8 cellular contexts compared by ENCODE assay signal in the genomic region with DNA sequence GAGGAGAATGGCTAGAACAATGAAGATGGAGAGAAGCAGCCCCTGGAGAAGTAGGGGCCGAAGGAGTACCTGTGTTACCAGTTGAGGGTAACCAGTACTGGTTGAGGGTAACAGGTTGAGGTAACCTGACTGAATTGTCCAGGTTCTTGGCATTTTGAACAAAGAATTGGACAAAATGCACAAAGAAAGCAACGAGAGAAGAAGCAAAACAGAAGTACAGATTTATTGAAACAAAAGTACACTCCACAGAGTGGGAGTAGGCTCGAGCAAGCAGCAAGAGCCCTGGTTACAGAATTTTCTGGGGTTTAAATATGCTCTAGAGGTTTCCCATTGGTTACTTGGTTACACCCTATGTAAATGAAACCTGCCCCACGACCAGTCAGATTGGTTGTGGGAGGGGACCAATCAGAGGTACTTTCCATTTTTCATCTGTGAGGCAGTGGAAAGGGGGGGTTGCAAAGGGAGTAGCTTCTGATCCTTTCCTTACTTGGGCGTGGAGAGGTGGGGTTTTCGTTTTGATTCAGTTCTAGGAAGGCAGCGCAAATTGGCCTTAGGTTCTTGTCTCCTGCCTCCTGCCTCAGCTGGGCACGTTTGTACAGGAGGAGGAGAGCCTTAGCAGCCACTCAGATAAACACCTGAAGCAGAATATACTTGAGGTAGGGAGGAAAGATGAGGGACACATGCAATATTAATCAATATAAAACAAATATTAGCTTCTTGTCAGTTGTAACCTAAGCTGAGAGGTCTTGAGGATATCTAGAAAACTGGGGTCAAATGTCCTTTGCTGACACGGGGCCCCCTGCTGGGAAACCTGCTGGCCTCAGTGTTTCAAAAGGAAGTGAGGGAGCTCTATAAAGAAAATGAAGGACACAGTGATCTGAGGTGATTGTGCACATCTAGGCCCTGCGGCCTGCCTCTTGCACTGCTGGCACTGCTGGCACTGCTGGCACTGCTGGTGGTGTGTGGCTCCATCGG. TPM values are rescaled to one million over a fixed set of nuclear protein-coding genes. Genes with fewer than 3 reads are reported as not detected.
DNase-seq lines count a peak whose midpoint lies in the region; ATAC-seq and TF ChIP-seq lines count a peak whose summit lies in the region.

No MANE protein-coding gene starts in this region.

- POLR2A ChIA-PET in naive thymus-derived CD4-positive, alpha-beta T cell (lab: Charles Lee), result interaction anchor here (0.7 to 0.9 kb wide), 2 partner anchors 9 to 27 kb away, joined by 3 read pairs; no protein-coding TSS in a partner anchor

- no peak overlapping the region for H3K4me3 ChIP-seq in naive thymus-derived CD4-positive, alpha-beta T cell (ENCODE audit: low read length)

- H3K36me3 ChIP-seq in naive thymus-derived CD4-positive, alpha-beta T cell (ENCODE audit: control insufficient read depth in 2 of 3, insufficient read depth in 3 of 3, low read length in 3 of 3), result no peaks in the 10 kb centered on the region

- no peaks in the 10 kb centered on the region for H3K27me3 Mint-ChIP-seq in activated naive CD4-positive, alpha-beta T cell treated with anti-CD3 and anti-CD28 coated beads for 36 hours (ENCODE audit: low read depth)
- no peaks in the 10 kb centered on the region for H3K27me3 Mint-ChIP-seq in naive thymus-derived CD4-positive, alpha-beta T cell

- no peak for TF ChIP-seq CTCF in GM10266 (IDR thresholded peaks at IDR 0.05; ENCODE audit: control insufficient read depth, insufficient read depth, low read depth, missing control alignments)

- ATAC-seq in naive thymus-derived CD4-positive, alpha-beta T cell, result peak; percentile 77
- ATAC-seq in GM18517 (IDR thresholded peaks at IDR 0.05; ENCODE audit: unreplicated experiment), result no peak
- no peak for ATAC-seq in HG03135 (IDR thresholded peaks at IDR 0.05; ENCODE audit: unreplicated experiment)
- no peak for ATAC-seq in HG03469 (IDR thresholded peaks at IDR 0.05; ENCODE audit: unreplicated experiment)

- H3K9me3 ChIP-seq in naive thymus-derived CD4-positive, alpha-beta T cell (ENCODE audit: control insufficient read depth in 2 of 3, low read length in 3 of 3), result no peaks in the 10 kb centered on the region

- peak; percentile 33 for DNase-seq in G401 (ENCODE audit: low spot score)
- DNase-seq in NCI-H226, result peak; percentile 89
- DNase-seq in activated naive CD4-positive, alpha-beta T cell treated with anti-CD3 and anti-CD28 coated beads for 36 hours, result peak; percentile 83
- peak in 8 of 9 donors; percentile 14 to 71 (median 40) for DNase-seq in naive thymus-derived CD4-positive, alpha-beta T cell
- no peak for DNase-seq in GM10266 (ENCODE audit: extremely low spot score)

- peak overlapping the region; percentile 85 for H3K27ac Mint-ChIP-seq in activated naive CD4-positive, alpha-beta T cell treated with anti-CD3 and anti-CD28 coated beads for 36 hours
- H3K27ac Mint-ChIP-seq in naive thymus-derived CD4-positive, alpha-beta T cell, result peak overlapping the region; percentile 22 to 93 (median 84)

- no peaks in the 10 kb centered on the region for H3K36me3 Mint-ChIP-seq in activated naive CD4-positive, alpha-beta T cell treated with anti-CD3 and anti-CD28 coated beads for 36 hours (ENCODE audit: low read depth)
- H3K36me3 Mint-ChIP-seq in naive thymus-derived CD4-positive, alpha-beta T cell, result peaks cover 0 to 8% (median 0%) of the 10 kb centered on the region in 5 donors

- in situ Hi-C loops in G401 (cut with HindIII; ENCODE audit: low sequenced_read_pairs), result no loop called here

- H3K4me3 Mint-ChIP-seq in activated naive CD4-positive, alpha-beta T cell treated with anti-CD3 and anti-CD28 coated beads for 36 hours, result no peak overlapping the region
- H3K4me3 Mint-ChIP-seq in naive thymus-derived CD4-positive, alpha-beta T cell, result peak overlapping the region in 7 of 10 donors; percentile 5 to 49 (median 40)

- no peaks in the 10 kb centered on the region for H3K27me3 ChIP-seq in naive thymus-derived CD4-positive, alpha-beta T cell (ENCODE audit: control insufficient read depth in 2 of 2, insufficient read depth in 2 of 2, low read length in 2 of 2)

- intact Hi-C loops in activated naive CD4-positive, alpha-beta T cell treated with anti-CD3 and anti-CD28 coated beads for 36 hours (cut with micrococcal nuclease), result loop anchor here (1.0 to 2.0 kb wide), 2 partner anchors 26 to 263 kb away; a partner anchor contains a TSS
- intact Hi-C loops in naive thymus-derived CD4-positive, alpha-beta T cell (cut with micrococcal nuclease), result no loop called here

- no peaks in the 10 kb centered on the region for H3K9me3 Mint-ChIP-seq in activated naive CD4-positive, alpha-beta T cell treated with anti-CD3 and anti-CD28 coated beads for 36 hours
- H3K9me3 Mint-ChIP-seq in naive thymus-derived CD4-positive, alpha-beta T cell, result peaks cover 0 to 7% (median 0%) of the 10 kb centered on the region in 11 donors

- CTCF ChIA-PET in activated naive CD4-positive, alpha-beta T cell treated with anti-CD3 and anti-CD28 coated beads for 36 hours (lab: Charles Lee), result interaction anchor here (0.6 to 2.1 kb wide), 7 partner anchors 10 to 262 kb away, joined by 3 to 9 read pairs (median 5); a partner anchor contains a TSS
- CTCF ChIA-PET in naive thymus-derived CD4-positive, alpha-beta T cell (lab: Charles Lee), result interaction anchor here (0.7 to 1.7 kb wide), 4 partner anchors 25 to 201 kb away, joined by 3 to 11 read pairs (median 4); no protein-coding TSS in a partner anchor

- no peak overlapping the region for H3K27ac ChIP-seq in naive thymus-derived CD4-positive, alpha-beta T cell (ENCODE audit: low read depth, low read length)

- H3K4me1 Mint-ChIP-seq in activated naive CD4-positive, alpha-beta T cell treated with anti-CD3 and anti-CD28 coated beads for 36 hours (ENCODE audit: low read depth), result peaks cover 16% of the 10 kb centered on the region
- peaks cover 0 to 19% (median 15%) of the 10 kb centered on the region in 7 donors for H3K4me1 Mint-ChIP-seq in naive thymus-derived CD4-positive, alpha-beta T cell

- H3K4me1 ChIP-seq in naive thymus-derived CD4-positive, alpha-beta T cell (ENCODE audit: control insufficient read depth in 2 of 2, insufficient read depth in 2 of 2, low read length in 2 of 2), result peaks cover 0 to 4% of the 10 kb centered on the region in 2 donors

RNA-seq across cellular contexts. Expression of a gene that starts 14.3 kb away (rescaled TPM):
- total RNA-seq in G401 (2014; rRNA removed; shearing (Covaris generic)), result 37.5 and 57.9 TPM in 2 replicates
- total RNA-seq in activated naive CD4-positive, alpha-beta T cell treated with anti-CD3 and anti-CD28 coated beads for 36 hours, result 10 to 100 TPM; 33.5 to 36.5 TPM
- 10 to 100 TPM; 21.9 to 49.7 (median 35.7) TPM for total RNA-seq in naive thymus-derived CD4-positive, alpha-beta T cell
- polyA plus RNA-seq in naive thymus-derived CD4-positive, alpha-beta T cell, result 100 to 1,000 TPM; 106 to 144 TPM

RNA-seq across cellular contexts. Expression of a gene that starts 26.2 kb away (rescaled TPM):
- total RNA-seq in G401 (2014; rRNA removed; shearing (Covaris generic)), result 13.6 and 19.9 TPM in 2 replicates
- total RNA-seq in activated naive CD4-positive, alpha-beta T cell treated with anti-CD3 and anti-CD28 coated beads for 36 hours, result 10 to 100 TPM; 39.6 to 40.6 TPM
- 10 to 100 TPM; 27.6 to 56.8 (median 48.2) TPM for total RNA-seq in naive thymus-derived CD4-positive, alpha-beta T cell
- 10 to 100 TPM; 28.0 to 43.1 TPM for polyA plus RNA-seq in naive thymus-derived CD4-positive, alpha-beta T cell

RNA-seq across cellular contexts. Expression of a gene that starts 38.3 kb away (rescaled TPM):
- total RNA-seq in G401 (2014; rRNA removed; shearing (Covaris generic)), result 16.2 and 27.3 TPM in 2 replicates
- 1 to 10 TPM; 2.2 to 2.6 TPM for total RNA-seq in activated naive CD4-positive, alpha-beta T cell treated with anti-CD3 and anti-CD28 coated beads for 36 hours
- total RNA-seq in naive thymus-derived CD4-positive, alpha-beta T cell, result 1 to 10 TPM in 2 of 5 experiments, under 1 TPM in 3; 0.65 to 2.0 (median 0.93) TPM
- 1 to 10 TPM; 1.3 to 1.4 TPM for polyA plus RNA-seq in naive thymus-derived CD4-positive, alpha-beta T cell

RNA-seq across cellular contexts. Expression of a gene that starts 52.2 kb away (rescaled TPM):
- total RNA-seq in G401 (2014; rRNA removed; shearing (Covaris generic)), result 120 and 145 TPM in 2 replicates
- total RNA-seq in activated naive CD4-positive, alpha-beta T cell treated with anti-CD3 and anti-CD28 coated beads for 36 hours, result 100 to 1,000 TPM; 122 to 141 TPM
- total RNA-seq in naive thymus-derived CD4-positive, alpha-beta T cell, result 10 to 100 TPM; 30.2 to 84.0 (median 36.3) TPM
- polyA plus RNA-seq in naive thymus-derived CD4-positive, alpha-beta T cell, result 10 to 100 TPM; 86.2 to 86.5 TPM
